8 cellular contexts compared by ENCODE assay signal in the genomic region with DNA sequence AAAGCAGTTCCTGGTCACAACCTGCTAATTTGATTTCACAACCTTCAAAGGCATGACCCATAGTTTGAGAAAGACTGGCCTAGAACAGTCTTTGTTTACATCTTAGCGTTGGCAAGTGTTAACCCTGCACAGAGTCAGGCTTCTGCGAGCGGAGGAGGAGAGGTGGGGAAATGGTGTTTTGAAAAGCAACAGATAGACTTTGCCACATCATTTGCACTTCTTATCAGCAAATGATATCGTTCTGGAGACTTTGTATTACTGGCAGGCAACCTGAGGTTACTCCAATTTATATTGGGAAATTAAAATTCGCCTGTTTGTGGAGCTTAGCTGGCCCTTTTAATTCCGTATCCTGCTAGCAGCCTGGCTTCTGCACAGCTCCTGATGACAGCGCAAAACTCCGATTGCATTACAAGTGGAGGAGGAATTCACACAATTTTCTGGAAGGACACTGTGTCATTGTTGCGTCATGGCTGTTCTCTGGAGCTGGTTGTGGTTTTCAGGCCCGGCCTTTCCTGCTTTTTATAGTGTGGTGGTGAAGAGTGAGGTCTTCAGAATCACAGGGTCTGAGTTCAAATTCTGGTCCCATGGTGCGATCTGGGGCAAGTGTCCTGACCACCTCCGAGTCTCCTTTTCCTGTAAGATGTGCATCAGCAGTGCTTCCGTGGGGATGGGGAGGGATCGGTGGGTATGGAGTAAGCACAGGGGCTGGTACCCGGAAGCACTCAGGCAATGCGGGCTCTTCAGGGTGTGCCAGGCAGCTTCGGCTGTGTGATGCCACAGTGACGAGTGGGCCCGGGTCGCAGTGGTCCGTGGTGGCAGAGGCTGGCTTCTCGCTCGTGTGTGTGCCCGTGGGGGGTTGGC. TPM values are rescaled to one million over a fixed set of nuclear protein-coding genes. Genes with fewer than 3 reads are reported as not detected.
DNase-seq lines count a peak whose midpoint lies in the region; ATAC-seq and TF ChIP-seq lines count a peak whose summit lies in the region.

No MANE protein-coding gene starts in this region.

- no peaks in the 10 kb centered on the region for H3K27me3 ChIP-seq in heart right ventricle

- 57 to 60% methylated on average over 24 of the region's 24 CpGs for WGBS in heart right ventricle, 2 donors

- intact Hi-C loops in heart right ventricle (cut with DNase I): loop anchor here in 8 of 10 donors (5.0 to 10.0 kb wide), 3 partner anchors 42 to 52 kb away; no protein-coding TSS in a partner anchor
- intact Hi-C loops in sciatic nerve (cut with DNase I): no loop called here
- intact Hi-C loops in activated T-helper 1 cell treated with anti-CD3 and anti-CD28 coated beads, Interleukin-12 subunit alpha, Interleukin-12 subunit beta, Interleukin-2, Interleukin-4 antibody, amounts not matched to agents 30 ng/mL and 10 ng/mL and 1 ng/mL, durations not matched to agents 14 hours and 24 hours and 36 hours (cut with micrococcal nuclease): no loop called here

- no peaks in the 10 kb centered on the region for H3K9me3 ChIP-seq in heart right ventricle

- no peak overlapping the region for H3K27ac Mint-ChIP-seq in activated T-helper 1 cell treated with anti-CD3 and anti-CD28 coated beads, Interleukin-12 subunit alpha, Interleukin-12 subunit beta, Interleukin-2, Interleukin-4 antibody, amounts not matched to agents 30 ng/mL and 10 ng/mL and 1 ng/mL, durations not matched to agents 14 hours and 24 hours and 36 hours
- H3K27ac Mint-ChIP-seq in activated CD4-positive, alpha-beta memory T cell treated with anti-CD3 and anti-CD28 coated beads, Interleukin-2, amount 10 ng/mL, durations not matched to agents 7 days and 5 days: no peak overlapping the region

- H3K27ac ChIP-seq in heart right ventricle: peak overlapping the region; percentile 67 to 95 (median 89)

- H3K4me3 Mint-ChIP-seq in activated T-helper 1 cell treated with anti-CD3 and anti-CD28 coated beads, Interleukin-12 subunit alpha, Interleukin-12 subunit beta, Interleukin-2, Interleukin-4 antibody, amounts not matched to agents 30 ng/mL and 10 ng/mL and 1 ng/mL, durations not matched to agents 14 hours and 24 hours and 36 hours: no peak overlapping the region
- H3K4me3 Mint-ChIP-seq in activated CD4-positive, alpha-beta memory T cell treated with anti-CD3 and anti-CD28 coated beads, Interleukin-2, amount 10 ng/mL, durations not matched to agents 7 days and 5 days: no peak overlapping the region

- ATAC-seq in heart right ventricle (peak; percentile 80 to 88 (median 83)), sciatic nerve (peak; percentile 90), HG02884 (IDR thresholded peaks at IDR 0.05; ENCODE audit: unreplicated experiment) (no peak), HG03139 (IDR thresholded peaks at IDR 0.05; ENCODE audit: unreplicated experiment) (no peak)

- no peaks in the 10 kb centered on the region for H3K4me1 Mint-ChIP-seq in activated T-helper 1 cell treated with anti-CD3 and anti-CD28 coated beads, Interleukin-12 subunit alpha, Interleukin-12 subunit beta, Interleukin-2, Interleukin-4 antibody, amounts not matched to agents 30 ng/mL and 10 ng/mL and 1 ng/mL, durations not matched to agents 14 hours and 24 hours and 36 hours (ENCODE audit: low read depth)
- H3K4me1 Mint-ChIP-seq in activated CD4-positive, alpha-beta memory T cell treated with anti-CD3 and anti-CD28 coated beads, Interleukin-2, amount 10 ng/mL, durations not matched to agents 7 days and 5 days: no peaks in the 10 kb centered on the region

- DNase-seq in GM04503 (ENCODE audit: low read depth) (peak; percentile 97), UCSD-AML1 (lab: John Stamatoyannopoulos, UW; ENCODE audit: unreplicated experiment) (peak; percentile 24), heart right ventricle (peak in 1 of 2 donors; percentile 79), sciatic nerve (ENCODE audit: low spot score) (peak; percentile 72)
- DNase-seq in activated T-helper 1 cell treated with anti-CD3 and anti-CD28 coated beads, Interleukin-12 subunit alpha, Interleukin-12 subunit beta, Interleukin-2, Interleukin-4 antibody, amounts not matched to agents 30 ng/mL and 10 ng/mL and 1 ng/mL, durations not matched to agents 14 hours and 24 hours and 36 hours (ENCODE audit: low spot score): no peak
- no peak for DNase-seq in activated CD4-positive, alpha-beta memory T cell treated with anti-CD3 and anti-CD28 coated beads, Interleukin-2, amount 10 ng/mL, durations not matched to agents 7 days and 5 days

- peaks cover 0 to 4% (median 0%) of the 10 kb centered on the region in 9 donors for H3K36me3 ChIP-seq in heart right ventricle

- POLR2A ChIA-PET in activated CD4-positive, alpha-beta memory T cell treated with anti-CD3 and anti-CD28 coated beads, Interleukin-2, amount 10 ng/mL, durations not matched to agents 7 days and 5 days (lab: Charles Lee): no interaction called here

- H3K9me3 Mint-ChIP-seq in activated T-helper 1 cell treated with anti-CD3 and anti-CD28 coated beads, Interleukin-12 subunit alpha, Interleukin-12 subunit beta, Interleukin-2, Interleukin-4 antibody, amounts not matched to agents 30 ng/mL and 10 ng/mL and 1 ng/mL, durations not matched to agents 14 hours and 24 hours and 36 hours: no peaks in the 10 kb centered on the region
- no peaks in the 10 kb centered on the region for H3K9me3 Mint-ChIP-seq in activated CD4-positive, alpha-beta memory T cell treated with anti-CD3 and anti-CD28 coated beads, Interleukin-2, amount 10 ng/mL, durations not matched to agents 7 days and 5 days

- CTCF ChIA-PET in activated CD4-positive, alpha-beta memory T cell treated with anti-CD3 and anti-CD28 coated beads, Interleukin-2, amount 10 ng/mL, durations not matched to agents 7 days and 5 days (lab: Charles Lee): no interaction called here

- H3K4me1 ChIP-seq in heart right ventricle: peaks cover 8 to 89% (median 60%) of the 10 kb centered on the region in 9 donors

- TF ChIP-seq CTCF in heart right ventricle (IDR thresholded peaks at IDR 0.05): no peak

- H3K36me3 Mint-ChIP-seq in activated T-helper 1 cell treated with anti-CD3 and anti-CD28 coated beads, Interleukin-12 subunit alpha, Interleukin-12 subunit beta, Interleukin-2, Interleukin-4 antibody, amounts not matched to agents 30 ng/mL and 10 ng/mL and 1 ng/mL, durations not matched to agents 14 hours and 24 hours and 36 hours (ENCODE audit: low read depth): no peaks in the 10 kb centered on the region
- H3K36me3 Mint-ChIP-seq in activated CD4-positive, alpha-beta memory T cell treated with anti-CD3 and anti-CD28 coated beads, Interleukin-2, amount 10 ng/mL, durations not matched to agents 7 days and 5 days (ENCODE audit: low read depth): no peaks in the 10 kb centered on the region

- no peak overlapping the region for H3K4me3 ChIP-seq in heart right ventricle

- no peaks in the 10 kb centered on the region for H3K27me3 Mint-ChIP-seq in activated T-helper 1 cell treated with anti-CD3 and anti-CD28 coated beads, Interleukin-12 subunit alpha, Interleukin-12 subunit beta, Interleukin-2, Interleukin-4 antibody, amounts not matched to agents 30 ng/mL and 10 ng/mL and 1 ng/mL, durations not matched to agents 14 hours and 24 hours and 36 hours (ENCODE audit: insufficient read depth)
- no peaks in the 10 kb centered on the region for H3K27me3 Mint-ChIP-seq in activated CD4-positive, alpha-beta memory T cell treated with anti-CD3 and anti-CD28 coated beads, Interleukin-2, amount 10 ng/mL, durations not matched to agents 7 days and 5 days

RNA-seq across cellular contexts. Expression of a gene that starts 49.1 kb away (rescaled TPM):
- total RNA-seq in heart right ventricle (10 to 100 TPM; 27.5 to 78.2 (median 40.5) TPM), sciatic nerve (153 TPM)
- polyA plus RNA-seq in heart right ventricle: 10 to 100 TPM; 51.1 to 61.0 TPM
- 0.29 and 0.54 TPM in 2 replicates for total RNA-seq in activated T-helper 1 cell treated with anti-CD3 and anti-CD28 coated beads, Interleukin-12 subunit alpha, Interleukin-12 subunit beta, Interleukin-2, Interleukin-4 antibody, amounts not matched to agents 30 ng/mL and 10 ng/mL and 1 ng/mL, durations not matched to agents 14 hours and 24 hours and 36 hours
- not detected for total RNA-seq in activated CD4-positive, alpha-beta memory T cell treated with anti-CD3 and anti-CD28 coated beads, Interleukin-2, amount 10 ng/mL, durations not matched to agents 7 days and 5 days

RNA-seq across cellular contexts. Expression of a gene that starts 55.2 kb away (rescaled TPM):
- 10 to 100 TPM in 3 of 10 donors, 1 to 10 TPM in 7; 6.5 to 13.2 (median 8.9) TPM for total RNA-seq in heart right ventricle
- polyA plus RNA-seq in heart right ventricle: 10 to 100 TPM in 1 of 2 donors, 1 to 10 TPM in 1; 2.8 to 11.8 TPM
- total RNA-seq in sciatic nerve: 23.9 TPM
- total RNA-seq in activated T-helper 1 cell treated with anti-CD3 and anti-CD28 coated beads, Interleukin-12 subunit alpha, Interleukin-12 subunit beta, Interleukin-2, Interleukin-4 antibody, amounts not matched to agents 30 ng/mL and 10 ng/mL and 1 ng/mL, durations not matched to agents 14 hours and 24 hours and 36 hours: 13.0 and 13.5 TPM in 2 replicates
- total RNA-seq in activated CD4-positive, alpha-beta memory T cell treated with anti-CD3 and anti-CD28 coated beads, Interleukin-2, amount 10 ng/mL, durations not matched to agents 7 days and 5 days: 10 to 100 TPM; 20.2 to 23.3 TPM

Comparison
In these comparisons a context has a peak if more than half of its experiments do, and no peak if none do; other contexts are left out.
1. DNase-seq: peak in GM04503 (single experiment), UCSD-AML1 (single experiment) and sciatic nerve (single experiment); none in activated T-helper 1 cell treated with anti-CD3 and anti-CD28 coated beads, Interleukin-12 subunit alpha, Interleukin-12 subunit beta, Interleukin-2, Interleukin-4 antibody, amounts not matched to agents 30 ng/mL and 10 ng/mL and 1 ng/mL, durations not matched to agents 14 hours and 24 hours and 36 hours (single experiment) and activated CD4-positive, alpha-beta memory T cell treated with anti-CD3 and anti-CD28 coated beads, Interleukin-2, amount 10 ng/mL, durations not matched to agents 7 days and 5 days (single experiment).
2. ATAC-seq: peak in heart right ventricle (8 of 8) and sciatic nerve (single experiment); none in HG02884 (single experiment) and HG03139 (single experiment).
3. RNA of a gene that starts 49.1 kb away (total RNA-seq): 153 TPM in sciatic nerve (single experiment) and 27.5 to 78.2 TPM in heart right ventricle; 0.29 to 0.54 TPM in activated T-helper 1 cell treated with anti-CD3 and anti-CD28 coated beads, Interleukin-12 subunit alpha, Interleukin-12 subunit beta, Interleukin-2, Interleukin-4 antibody, amounts not matched to agents 30 ng/mL and 10 ng/mL and 1 ng/mL, durations not matched to agents 14 hours and 24 hours and 36 hours and not detected in activated CD4-positive, alpha-beta memory T cell treated with anti-CD3 and anti-CD28 coated beads, Interleukin-2, amount 10 ng/mL, durations not matched to agents 7 days and 5 days; every median in the first group is over 10 times any median in the second.
4. intact Hi-C loops: an anchor here in heart right ventricle (5.0 to 10.0 kb wide); none called in sciatic nerve and activated T-helper 1 cell treated with anti-CD3 and anti-CD28 coated beads, Interleukin-12 subunit alpha, Interleukin-12 subunit beta, Interleukin-2, Interleukin-4 antibody, amounts not matched to agents 30 ng/mL and 10 ng/mL and 1 ng/mL, durations not matched to agents 14 hours and 24 hours and 36 hours.